Comparison of ENCODE assay signal across 17 cellular contexts in the genomic region with DNA sequence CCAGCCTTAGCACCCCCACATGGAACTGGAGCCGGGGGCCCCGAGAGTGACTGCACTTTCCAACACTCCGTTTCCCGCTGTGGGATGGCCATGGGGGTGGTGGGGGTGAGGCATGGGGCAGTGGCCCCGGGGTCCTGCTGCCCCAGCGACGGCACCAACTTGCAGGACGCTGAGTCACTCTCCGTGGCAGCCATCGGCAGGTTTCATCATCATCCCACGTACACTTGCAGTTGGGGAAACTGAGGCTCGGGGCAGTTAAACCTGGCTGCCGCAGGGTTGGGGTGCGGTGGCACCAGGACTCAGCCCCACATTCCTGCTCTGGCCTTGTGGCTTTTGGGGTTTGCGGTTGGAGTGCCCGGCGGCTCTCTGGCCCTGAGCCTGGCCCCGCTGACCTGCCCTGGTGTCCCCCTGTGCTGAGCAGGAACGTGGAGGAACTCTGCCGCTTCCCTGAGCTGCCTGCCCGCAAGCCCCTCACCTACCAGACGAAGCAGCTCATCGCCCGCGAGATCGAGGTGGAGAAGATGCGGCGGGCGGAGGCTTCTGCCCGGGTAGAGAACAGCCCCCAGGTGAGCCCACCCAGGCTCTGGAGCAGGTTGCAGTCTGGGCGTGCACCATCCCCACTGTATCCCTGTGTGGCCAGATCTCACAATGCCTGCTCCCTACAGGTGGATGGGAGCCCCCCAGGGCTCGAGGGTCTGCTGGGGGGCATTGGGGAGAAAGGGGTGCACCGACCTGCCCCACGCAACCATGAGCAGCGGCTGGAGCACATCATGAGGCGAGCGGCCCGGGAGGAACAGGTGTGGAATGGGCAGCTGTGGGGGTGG. TPM values are rescaled to one million over a fixed set of nuclear protein-coding genes. Genes with fewer than 3 reads are reported as not detected.
DNase-seq lines count a peak whose midpoint lies in the region; ATAC-seq, FAIRE-seq and TF ChIP-seq lines count a peak whose summit lies in the region.
"Had no signal": no experiment of that assay in that cellular context is flagged by ENCODE, and none has a peak within 500 bp of the region (broad histone marks: within the 10 kb centered on the region; RNA-seq: fewer than 3 reads in every experiment).

No MANE protein-coding gene starts in this region.

- no peak overlapping the region for H2AFZ ChIP-seq in HCT116 (ENCODE audit: low read depth, low read length, poor library complexity, severe bottlenecking)

- peak overlapping the region; percentile 50 for H3K9ac ChIP-seq in HCT116 (ENCODE audit: low read length)

- TF ChIP-seq CTCF in HCT116 (IDR thresholded peaks at IDR 0.05 in 2 of 3, conservative IDR thresholded peaks at IDR 0.05 in 1 of 3; ENCODE audit: borderline replicate concordance in 1 of 3, insufficient read depth in 1 of 3, low read depth in 2 of 3, low read length in 2 of 3) = no peak
- TF ChIP-seq CTCF in VCaP (conservative IDR thresholded peaks at IDR 0.05) = no peak

- peak; percentile 31 for DNase-seq in 8988T
- DNase-seq in HCT116 (ENCODE audit: low read depth, low spot score) = no peak
- no peak for DNase-seq in urothelium cell line (ENCODE audit: low spot score)
- DNase-seq in NCI-H2081 treated with DMSO at 0.1 percent for 48 hours (lab: John Stamatoyannopoulos, UW) = no peak
- no peak for DNase-seq in CD4-positive, alpha-beta memory T cell
- no peak for DNase-seq in effector CD4-positive, alpha-beta T cell
- DNase-seq: DMS 273 treated with DMSO at 0.1 percent for 48 hours, GOT3, IMR-90, KG1 had no signal

- no peaks in the 10 kb centered on the region for H3K27me3 ChIP-seq in HCT116 (ENCODE audit: insufficient read depth, low read length)
- peaks cover 4% of the 10 kb centered on the region for H3K27me3 ChIP-seq in CD4-positive, alpha-beta memory T cell (ENCODE audit: insufficient read depth, low read length)

- H3K36me3 Mint-ChIP-seq in CD4-positive, alpha-beta memory T cell = peaks cover 2 to 4% of the 10 kb centered on the region in 2 donors

- POLR2A ChIA-PET in HCT116 (lab: Charles Lee) = interaction anchor here (1.0 kb wide), 1 partner anchor 10 kb away, joined by 3 read pairs; no protein-coding TSS in a partner anchor
- POLR2A ChIA-PET in CD4-positive, alpha-beta memory T cell (lab: Charles Lee; ENCODE audit: partially characterized antibody) = no interaction called here

- no peak overlapping the region for H3K4me3 ChIP-seq in HCT116 (replicated peaks in 1 of 2; ENCODE audit: low read depth in 1 of 2, low read length in 2 of 2)
- H3K4me3 ChIP-seq in CD4-positive, alpha-beta memory T cell (ENCODE audit: low read length in 2 of 2) = no peak overlapping the region
- H3K4me3 ChIP-seq: HAP-1 had no signal

- H3K4me3 Mint-ChIP-seq in CD4-positive, alpha-beta memory T cell = no peak overlapping the region

- TF ChIP-seq POLR2A in HCT116 (IDR thresholded peaks at IDR 0.05; ENCODE audit: borderline replicate concordance, extremely low read depth, insufficient read depth, insufficient read length) = no peak

- H3K9me3 Mint-ChIP-seq in CD4-positive, alpha-beta memory T cell = no peaks in the 10 kb centered on the region

- no peak for ATAC-seq in HCT116

- H3K9me3 ChIP-seq in HCT116 (ENCODE audit: control insufficient read depth in 1 of 2, insufficient read depth in 1 of 2, low read depth in 1 of 2, low read length in 2 of 2) = no peaks in the 10 kb centered on the region
- no peaks in the 10 kb centered on the region for H3K9me3 ChIP-seq in CD4-positive, alpha-beta memory T cell (ENCODE audit: control insufficient read depth in 1 of 2, low read length in 2 of 2)
- H3K9me3 ChIP-seq: HAP-1 had no signal

- peaks cover 0 to 3% of the 10 kb centered on the region in 2 experiments; a peak in 1 of 4 replicates for H3K36me3 ChIP-seq in HCT116 (ENCODE audit: control insufficient read depth in 1 of 2, insufficient read depth in 2 of 2, low read length in 2 of 2)
- H3K36me3 ChIP-seq in CD4-positive, alpha-beta memory T cell (ENCODE audit: insufficient read depth, low read length) = no peaks in the 10 kb centered on the region

- peaks cover 17 to 52% of the 10 kb centered on the region in 2 experiments for H3K4me1 ChIP-seq in HCT116 (ENCODE audit: control insufficient read depth in 1 of 2, insufficient read depth in 2 of 2, low read length in 2 of 2)
- no peaks in the 10 kb centered on the region for H3K4me1 ChIP-seq in CD4-positive, alpha-beta memory T cell (ENCODE audit: insufficient read depth, low read length)

- FAIRE-seq in urothelium cell line (lab: Jason Lieb, UNC) = peak; percentile 68
- FAIRE-seq: GM18507 had no signal

- peaks cover 0 to 2% (median 1%) of the 10 kb centered on the region in 4 donors for H3K4me1 Mint-ChIP-seq in CD4-positive, alpha-beta memory T cell

- H3K9me2 ChIP-seq in HCT116 (ENCODE audit: insufficient read depth) = no peaks in the 10 kb centered on the region

- intact Hi-C loops in HCT116 (cut with micrococcal nuclease) = no loop called here
- intact Hi-C loops in CD4-positive, alpha-beta memory T cell (cut with micrococcal nuclease) = no loop called here

- BruUV-seq in HCT116 (replicated peaks; lab: Mats Ljungman, UMichigan) = no TSS peak

- H3K27me3 Mint-ChIP-seq in CD4-positive, alpha-beta memory T cell = peaks cover 0 to 3% of the 10 kb centered on the region in 2 donors

- TF ChIP-seq RAD21 in HCT116 (IDR thresholded peaks at IDR 0.05; ENCODE audit: low read depth) = no peak

- RAD21 ChIA-PET in HCT116 (lab: Charles Lee; ENCODE audit: low non-redundant PET in 1 of 2, low total read pairs in 2 of 2, uncharacterized antibody in 2 of 2, unreplicated experiment in 2 of 2) = no interaction called here

- H3K27ac ChIP-seq in HCT116 (ENCODE audit: low read depth, low read length) = peak overlapping the region; percentile 53; the same call in 1 of the 2 replicates
- peak overlapping the region; percentile 46; the same call in 1 of the 2 replicates for H3K27ac ChIP-seq in VCaP
- no peak overlapping the region for H3K27ac ChIP-seq in CD4-positive, alpha-beta memory T cell (ENCODE audit: low read depth, low read length)

- no peaks in the 10 kb centered on the region for H4K20me1 ChIP-seq in HCT116 (ENCODE audit: insufficient read depth)

- no peak overlapping the region for H3K27ac Mint-ChIP-seq in CD4-positive, alpha-beta memory T cell

- peak overlapping the region; percentile 68 for H3K4me2 ChIP-seq in HCT116 (ENCODE audit: low read length)

- CTCF ChIA-PET in HCT116 (lab: Charles Lee) = interaction anchor here (0.6 to 2.0 kb wide), 3 partner anchors 84 to 310 kb away, joined by 3 to 9 read pairs (median 3); no protein-coding TSS in a partner anchor
- CTCF ChIA-PET in CD4-positive, alpha-beta memory T cell (lab: Charles Lee; ENCODE audit: partially characterized antibody) = no interaction called here

- peaks cover 4% of the 10 kb centered on the region; the same call in 1 of the 2 replicates for H3K79me2 ChIP-seq in HCT116 (ENCODE audit: insufficient read depth, low read length)

TF ChIP-seq in HCT116, 20 proteins besides CTCF, POLR2A, EP300 and RAD21 (continues in another document):
- TF ChIP-seq EZH2phosphoT487 (IDR thresholded peaks at IDR 0.05; ENCODE audit: borderline replicate concordance) (no peak), CBX3 (IDR thresholded peaks at IDR 0.05; ENCODE audit: low read depth) (no peak), ELF1 (IDR thresholded peaks at IDR 0.05; ENCODE audit: borderline replicate concordance, low read depth) (no peak), POLR2AphosphoS5 (IDR thresholded peaks at IDR 0.05; ENCODE audit: low read depth, low read length) (no peak), SIN3A (IDR thresholded peaks at IDR 0.05; ENCODE audit: low read depth) (no peak)
- TF ChIP-seq, protein P1, sequence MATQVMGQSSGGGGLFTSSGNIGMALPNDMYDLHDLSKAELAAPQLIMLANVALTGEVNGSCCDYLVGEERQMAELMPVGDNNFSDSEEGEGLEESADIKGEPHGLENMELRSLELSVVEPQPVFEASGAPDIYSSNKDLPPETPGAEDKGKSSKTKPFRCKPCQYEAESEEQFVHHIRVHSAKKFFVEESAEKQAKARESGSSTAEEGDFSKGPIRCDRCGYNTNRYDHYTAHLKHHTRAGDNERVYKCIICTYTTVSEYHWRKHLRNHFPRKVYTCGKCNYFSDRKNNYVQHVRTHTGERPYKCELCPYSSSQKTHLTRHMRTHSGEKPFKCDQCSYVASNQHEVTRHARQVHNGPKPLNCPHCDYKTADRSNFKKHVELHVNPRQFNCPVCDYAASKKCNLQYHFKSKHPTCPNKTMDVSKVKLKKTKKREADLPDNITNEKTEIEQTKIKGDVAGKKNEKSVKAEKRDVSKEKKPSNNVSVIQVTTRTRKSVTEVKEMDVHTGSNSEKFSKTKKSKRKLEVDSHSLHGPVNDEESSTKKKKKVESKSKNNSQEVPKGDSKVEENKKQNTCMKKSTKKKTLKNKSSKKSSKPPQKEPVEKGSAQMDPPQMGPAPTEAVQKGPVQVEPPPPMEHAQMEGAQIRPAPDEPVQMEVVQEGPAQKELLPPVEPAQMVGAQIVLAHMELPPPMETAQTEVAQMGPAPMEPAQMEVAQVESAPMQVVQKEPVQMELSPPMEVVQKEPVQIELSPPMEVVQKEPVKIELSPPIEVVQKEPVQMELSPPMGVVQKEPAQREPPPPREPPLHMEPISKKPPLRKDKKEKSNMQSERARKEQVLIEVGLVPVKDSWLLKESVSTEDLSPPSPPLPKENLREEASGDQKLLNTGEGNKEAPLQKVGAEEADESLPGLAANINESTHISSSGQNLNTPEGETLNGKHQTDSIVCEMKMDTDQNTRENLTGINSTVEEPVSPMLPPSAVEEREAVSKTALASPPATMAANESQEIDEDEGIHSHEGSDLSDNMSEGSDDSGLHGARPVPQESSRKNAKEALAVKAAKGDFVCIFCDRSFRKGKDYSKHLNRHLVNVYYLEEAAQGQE (IDR thresholded peaks at IDR 0.05; ENCODE audit: low read depth) = no peak

RNA-seq across cellular contexts. Expression of gene GNG13, which starts 4.0 kb away (rescaled TPM):
- total RNA-seq in HCT116 (2021; ENCODE audit: unreplicated experiment) = not detected
- 0.85 and 1.7 TPM in 2 replicates for polyA plus RNA-seq in HCT116 (2012)
- total RNA-seq in CD4-positive, alpha-beta memory T cell = not detected
- polyA plus RNA-seq in CD4-positive, alpha-beta memory T cell = not detected
- total RNA-seq: A673, Daoy, IMR-90, LHCN-M2 had no signal
- polyA plus RNA-seq: BJ, IMR-90 had no signal

RNA-seq across cellular contexts. Expression of gene CHTF18, which starts 8.1 kb away (rescaled TPM):
- 145 TPM for total RNA-seq in HCT116 (2021; ENCODE audit: unreplicated experiment)
- 83.7 and 86.5 TPM in 2 replicates for polyA plus RNA-seq in HCT116 (2012)
- total RNA-seq in CD4-positive, alpha-beta memory T cell = 10 to 100 TPM; 42.1 to 46.9 TPM
- polyA plus RNA-seq in CD4-positive, alpha-beta memory T cell = 1 to 10 TPM; 3.0 to 6.0 TPM

RNA-seq across cellular contexts. Expression of gene RPUSD1, which starts 8.3 kb away (rescaled TPM):
- 59.9 TPM for total RNA-seq in HCT116 (2021; ENCODE audit: unreplicated experiment)
- 40.7 and 45.9 TPM in 2 replicates for polyA plus RNA-seq in HCT116 (2012)
- 10 to 100 TPM; 26.9 to 31.1 TPM for total RNA-seq in CD4-positive, alpha-beta memory T cell
- 10 to 100 TPM; 19.9 to 29.7 TPM for polyA plus RNA-seq in CD4-positive, alpha-beta memory T cell

RNA-seq across cellular contexts. Expression of gene MSLN, which starts 36.0 kb away (rescaled TPM):
- total RNA-seq in HCT116 (2021; ENCODE audit: unreplicated experiment) = 40.9 TPM
- 76.1 and 104 TPM in 2 replicates for polyA plus RNA-seq in HCT116 (2012)
- not detected for total RNA-seq in CD4-positive, alpha-beta memory T cell
- polyA plus RNA-seq in CD4-positive, alpha-beta memory T cell = not detected
- total RNA-seq: A673, Daoy, IMR-90, LHCN-M2 had no signal

RNA-seq across cellular contexts. Expression of gene CIAO3, which starts 55.7 kb away (rescaled TPM):
- total RNA-seq in HCT116 (2021; ENCODE audit: unreplicated experiment) = 32.8 TPM
- polyA plus RNA-seq in HCT116 (2012) = 17.5 and 18.0 TPM in 2 replicates
- 10 to 100 TPM; 58.2 TPM for total RNA-seq in CD4-positive, alpha-beta memory T cell
- polyA plus RNA-seq in CD4-positive, alpha-beta memory T cell = 10 to 100 TPM; 10.8 to 26.1 TPM
